ENCODE assay signal across 20 cellular contexts in genomic region chr10:34742456-34742855, GRCh38.
"Had no signal": no experiment of that assay in that cellular context is flagged by ENCODE, and none has a peak within 500 bp of the region (broad histone marks: within the 10 kb centered on the region; RNA-seq: fewer than 3 reads in every experiment).

No MANE protein-coding gene starts in this region.

- H3K27me3 ChIP-seq: heart left ventricle, neural progenitor cell, ovary had no signal

- H3K27ac ChIP-seq: neural progenitor cell, ovary had no signal

- H3K36me3 ChIP-seq: heart left ventricle, neural progenitor cell, ovary had no signal

- H3K9me3 ChIP-seq: heart left ventricle, ovary had no signal

- H3K4me2 ChIP-seq: neural progenitor cell had no signal

- H3K4me3 ChIP-seq: heart left ventricle, lung, neural progenitor cell, ovary had no signal

- H3K36me3 Mint-ChIP-seq: activated naive CD8-positive, alpha-beta T cell; brain; stimulated activated effector memory CD8-positive, alpha-beta T cell treated with anti-CD3 and anti-CD28 coated beads, Interleukin-12 subunit alpha, Interleukin-12 subunit beta, amount 100 ng/mL, for 72 hours had no signal

- H2AFZ ChIP-seq: neural progenitor cell had no signal

- H3K9ac ChIP-seq: neural progenitor cell had no signal

- ATAC-seq: activated T-cell treated with anti-CD3 and anti-CD28 coated beads, Interleukin-2, amount 50 U/mL, for 72 hours; effector memory CD8-positive, alpha-beta T cell; heart left ventricle; left colon; stimulated activated effector memory CD8-positive, alpha-beta T cell treated with anti-CD3 and anti-CD28 coated beads, Interleukin-12 subunit alpha, Interleukin-12 subunit beta, amount 100 ng/mL, for 72 hours had no signal

- H3K9me3 Mint-ChIP-seq: activated CD4-positive, alpha-beta T cell treated with anti-CD3 and anti-CD28 coated beads, Interleukin-2, amount 10 ng/mL, durations not matched to agents 7 days and 5 days; activated T-cell treated with anti-CD3 and anti-CD28 coated beads, Interleukin-2, amount 50 U/mL, for 72 hours; central memory CD8-positive, alpha-beta T cell; effector memory CD8-positive, alpha-beta T cell; neural progenitor cell; stimulated activated effector memory CD8-positive, alpha-beta T cell treated with anti-CD3 and anti-CD28 coated beads, Interleukin-12 subunit alpha, Interleukin-12 subunit beta, amount 100 ng/mL, for 72 hours had no signal

- H3K4me3 Mint-ChIP-seq: activated CD4-positive, alpha-beta T cell treated with anti-CD3 and anti-CD28 coated beads, Interleukin-2, amount 10 ng/mL, durations not matched to agents 7 days and 5 days; activated naive CD8-positive, alpha-beta T cell; activated T-cell treated with anti-CD3 and anti-CD28 coated beads, Interleukin-2, amount 50 U/mL, for 72 hours; brain; central memory CD8-positive, alpha-beta T cell; effector memory CD8-positive, alpha-beta T cell; neural progenitor cell; stimulated activated effector memory CD8-positive, alpha-beta T cell treated with anti-CD3 and anti-CD28 coated beads, Interleukin-12 subunit alpha, Interleukin-12 subunit beta, amount 100 ng/mL, for 72 hours had no signal

- H3K4me1 Mint-ChIP-seq: central memory CD8-positive, alpha-beta T cell; stimulated activated effector memory CD8-positive, alpha-beta T cell treated with anti-CD3 and anti-CD28 coated beads, Interleukin-12 subunit alpha, Interleukin-12 subunit beta, amount 100 ng/mL, for 72 hours had no signal

- DNase-seq: activated CD4-positive, alpha-beta T cell treated with anti-CD3 and anti-CD28 coated beads, Interleukin-2, amount 10 ng/mL, durations not matched to agents 7 days and 5 days; activated CD8-positive, alpha-beta memory T cell treated with anti-CD3 and anti-CD28 coated beads, Interleukin-2, amount 50 U/mL, for 48 hours; activated gamma-delta T cell; activated T-cell treated with anti-CD3 and anti-CD28 coated beads, Interleukin-2, amount 50 U/mL, for 72 hours; amygdala; cortex of kidney; effector memory CD8-positive, alpha-beta T cell; heart left ventricle; left colon; midbrain; ovary; T-helper 2 cell had no signal

- FAIRE-seq: frontal cortex, TTC549 had no signal

- H3K27ac Mint-ChIP-seq: activated CD4-positive, alpha-beta T cell treated with anti-CD3 and anti-CD28 coated beads, Interleukin-2, amount 10 ng/mL, durations not matched to agents 7 days and 5 days; activated naive CD8-positive, alpha-beta T cell; activated T-cell treated with anti-CD3 and anti-CD28 coated beads, Interleukin-2, amount 50 U/mL, for 72 hours; effector memory CD8-positive, alpha-beta T cell; neural progenitor cell; stimulated activated effector memory CD8-positive, alpha-beta T cell treated with anti-CD3 and anti-CD28 coated beads, Interleukin-12 subunit alpha, Interleukin-12 subunit beta, amount 100 ng/mL, for 72 hours had no signal
